27 cellular contexts compared by ENCODE assay signal in the genomic region with DNA sequence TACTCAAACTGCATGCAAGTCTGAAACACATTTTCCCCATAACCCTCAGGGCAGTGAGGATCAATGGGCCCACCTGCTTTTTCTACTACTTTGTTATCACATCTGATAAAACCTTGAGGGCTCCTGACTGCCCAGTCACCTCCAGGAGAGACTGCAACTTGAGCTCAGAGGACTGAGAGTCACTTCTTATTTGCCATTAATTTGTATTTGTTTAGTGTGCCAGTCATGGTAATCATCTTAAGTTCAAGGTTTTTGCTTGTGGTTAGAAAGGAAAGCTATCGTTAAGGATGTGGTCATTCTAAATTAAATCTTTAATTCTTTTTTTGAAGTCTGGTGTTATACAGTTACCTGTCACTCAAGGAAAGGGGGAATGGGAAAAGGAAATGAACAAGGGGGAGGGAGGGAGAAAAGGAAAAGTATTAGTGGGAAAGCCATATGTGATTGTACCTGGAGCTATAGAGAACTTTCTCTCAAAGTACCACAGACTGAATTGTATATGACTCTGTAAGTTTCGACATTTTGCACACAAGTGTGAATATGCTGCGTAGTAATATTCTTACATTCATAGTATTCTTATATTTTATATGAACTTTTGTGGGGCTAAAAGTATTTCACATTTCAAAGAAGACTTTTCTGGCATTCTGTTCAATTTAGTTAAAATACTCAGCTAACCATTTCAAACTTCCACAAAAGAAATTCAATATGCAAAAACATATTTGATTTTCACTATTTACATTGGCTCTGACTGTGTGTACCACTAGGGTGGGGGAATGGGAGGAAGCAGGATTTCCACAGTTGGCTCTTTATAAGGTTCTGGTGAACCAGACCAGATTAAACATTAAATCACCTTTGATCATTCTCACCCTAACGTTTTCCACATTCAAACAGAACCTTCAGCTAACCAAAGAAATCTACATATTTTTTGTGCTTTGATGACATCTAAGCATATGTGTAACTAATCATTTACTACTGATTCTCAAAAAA.
A peak's percentile ranks its signal among the peaks of the same experiment; 100 is the strongest.
DNase-seq lines count a peak whose midpoint lies in the region; ATAC-seq and TF ChIP-seq lines count a peak whose summit lies in the region.
"Had no signal": no experiment of that assay in that cellular context is flagged by ENCODE, and none has a peak within 500 bp of the region (broad histone marks: within the 10 kb centered on the region; RNA-seq: fewer than 3 reads in every experiment).

No MANE protein-coding gene starts in this region.

- H3K4me1 Mint-ChIP-seq in nephron progenitor cell: no peaks in the 10 kb centered on the region
- H3K4me1 Mint-ChIP-seq: naive thymus-derived CD4-positive, alpha-beta T cell had no signal

- no peak overlapping the region for H3K4me3 ChIP-seq in colonic mucosa
- H3K4me3 ChIP-seq in coronary artery: no peak overlapping the region
- H3K4me3 ChIP-seq: cardiac muscle cell, gastrocnemius medialis, hepatocyte, testis had no signal

- no peaks in the 10 kb centered on the region for H3K9me3 ChIP-seq in colonic mucosa
- H3K9me3 ChIP-seq: gastrocnemius medialis, testis had no signal

- H3K36me3 Mint-ChIP-seq in nephron progenitor cell (ENCODE audit: low read depth): no peaks in the 10 kb centered on the region
- H3K36me3 Mint-ChIP-seq: activated naive CD8-positive, alpha-beta T cell; naive thymus-derived CD4-positive, alpha-beta T cell had no signal

- H3K27me3 ChIP-seq in colonic mucosa: no peaks in the 10 kb centered on the region
- H3K27me3 ChIP-seq: cardiac muscle cell, gastrocnemius medialis, hepatocyte, testis had no signal

- DNase-seq in DMS79 treated with DMSO at 0.1 percent for 48 hours (lab: John Stamatoyannopoulos, UW) (peak; percentile 69), M059J (ENCODE audit: low read depth) (peak; percentile 52), colonic mucosa (no peak), coronary artery (ENCODE audit: low spot score) (no peak), middle frontal gyrus (ENCODE audit: extremely low spot score, low spot score) (no peak), nephron progenitor cell (no peak)
- DNase-seq: activated CD8-positive, alpha-beta T cell treated with anti-CD3 and anti-CD28 coated beads for 36 hours; aorta; C1 segment of cervical spinal cord; EL; gastrocnemius medialis; HFFc6; left cardiac atrium; naive thymus-derived CD4-positive, alpha-beta T cell; NCI-H1417 treated with DMSO at 0.1 percent for 48 hours; NCI-H2171 treated with DMSO at 0.1 percent for 48 hours; NCI-H748 treated with DMSO at 0.1 percent for 48 hours; nucleus accumbens; stimulated activated naive CD4-positive, alpha-beta T cell treated with Interleukin-2 at 50 U/mL for 16 hours; testis had no signal

- no peak overlapping the region for H3K9ac ChIP-seq in colonic mucosa (ENCODE audit: low read depth in 2 of 2, low read length in 2 of 2)

- no peak overlapping the region for H3K27ac Mint-ChIP-seq in nephron progenitor cell
- H3K27ac Mint-ChIP-seq: activated CD8-positive, alpha-beta T cell treated with anti-CD3 and anti-CD28 coated beads for 36 hours; activated naive CD8-positive, alpha-beta T cell; dendritic cell treated with granulocyte-macrophage colony-stimulating factor and Interleukin-4, amounts not matched to agents 40 ng/mL and 50 ng/mL, for 4 days; HFFc6; naive thymus-derived CD4-positive, alpha-beta T cell had no signal

- ATAC-seq in GM18519 (IDR thresholded peaks at IDR 0.05; ENCODE audit: low FRiP score, unreplicated experiment): no peak
- ATAC-seq: activated CD8-positive, alpha-beta T cell treated with anti-CD3 and anti-CD28 coated beads for 36 hours; gastrocnemius medialis; left cardiac atrium; naive thymus-derived CD4-positive, alpha-beta T cell; SK-N-SH treated with all-trans-retinoic acid at 6 μM for 48 hours had no signal

- H3K4me3 Mint-ChIP-seq in nephron progenitor cell: no peak overlapping the region
- H3K4me3 Mint-ChIP-seq: activated CD8-positive, alpha-beta T cell treated with anti-CD3 and anti-CD28 coated beads for 36 hours; activated naive CD8-positive, alpha-beta T cell; dendritic cell treated with granulocyte-macrophage colony-stimulating factor and Interleukin-4, amounts not matched to agents 40 ng/mL and 50 ng/mL, for 4 days; HFFc6; naive thymus-derived CD4-positive, alpha-beta T cell had no signal

- H3K27me3 Mint-ChIP-seq in nephron progenitor cell (ENCODE audit: low read depth, poor library complexity): peaks cover 7% of the 10 kb centered on the region
- H3K27me3 Mint-ChIP-seq: activated naive CD8-positive, alpha-beta T cell; dendritic cell treated with granulocyte-macrophage colony-stimulating factor and Interleukin-4, amounts not matched to agents 40 ng/mL and 50 ng/mL, for 4 days had no signal

- H3K27ac ChIP-seq in 22Rv1: peak overlapping the region; percentile 37; the same call in 1 of the 2 replicates
- H3K27ac ChIP-seq in colonic mucosa: peak overlapping the region; percentile 22
- no peak overlapping the region for H3K27ac ChIP-seq in coronary artery
- H3K27ac ChIP-seq: cardiac muscle cell, gastrocnemius medialis, hepatocyte, testis had no signal

- TF ChIP-seq CTCF in 22Rv1 (IDR thresholded peaks at IDR 0.05) (no peak), colonic mucosa (IDR thresholded peaks at IDR 0.05) (no peak), coronary artery (IDR thresholded peaks at IDR 0.05) (no peak), nephron progenitor cell (IDR thresholded peaks at IDR 0.05) (no peak)

- intact Hi-C loops in colonic mucosa (cut with DNase I): no loop called here

- H3K9me3 Mint-ChIP-seq in nephron progenitor cell: peaks cover 12% of the 10 kb centered on the region
- H3K9me3 Mint-ChIP-seq: activated CD8-positive, alpha-beta T cell treated with anti-CD3 and anti-CD28 coated beads for 36 hours; dendritic cell treated with granulocyte-macrophage colony-stimulating factor and Interleukin-4, amounts not matched to agents 40 ng/mL and 50 ng/mL, for 4 days had no signal

- H3K4me1 ChIP-seq in colonic mucosa: no peaks in the 10 kb centered on the region
- H3K4me1 ChIP-seq: gastrocnemius medialis, testis had no signal

- H3K36me3 ChIP-seq in colonic mucosa: no peaks in the 10 kb centered on the region
- H3K36me3 ChIP-seq: cardiac muscle cell, gastrocnemius medialis had no signal

Comparison
In these comparisons a context has a peak if more than half of its experiments do, and no peak if none do; other contexts are left out.
1. H3K27ac ChIP-seq: peak in 22Rv1 (single experiment) and colonic mucosa (single experiment); none in coronary artery (0 of 2).
2. DNase-seq: peak in DMS79 treated with DMSO at 0.1 percent for 48 hours (single experiment) and M059J (single experiment); none in colonic mucosa (single experiment), coronary artery (single experiment), middle frontal gyrus (single experiment) and nephron progenitor cell (single experiment).